Comparison of ENCODE assay signal across 34 cellular contexts in the genomic region with DNA sequence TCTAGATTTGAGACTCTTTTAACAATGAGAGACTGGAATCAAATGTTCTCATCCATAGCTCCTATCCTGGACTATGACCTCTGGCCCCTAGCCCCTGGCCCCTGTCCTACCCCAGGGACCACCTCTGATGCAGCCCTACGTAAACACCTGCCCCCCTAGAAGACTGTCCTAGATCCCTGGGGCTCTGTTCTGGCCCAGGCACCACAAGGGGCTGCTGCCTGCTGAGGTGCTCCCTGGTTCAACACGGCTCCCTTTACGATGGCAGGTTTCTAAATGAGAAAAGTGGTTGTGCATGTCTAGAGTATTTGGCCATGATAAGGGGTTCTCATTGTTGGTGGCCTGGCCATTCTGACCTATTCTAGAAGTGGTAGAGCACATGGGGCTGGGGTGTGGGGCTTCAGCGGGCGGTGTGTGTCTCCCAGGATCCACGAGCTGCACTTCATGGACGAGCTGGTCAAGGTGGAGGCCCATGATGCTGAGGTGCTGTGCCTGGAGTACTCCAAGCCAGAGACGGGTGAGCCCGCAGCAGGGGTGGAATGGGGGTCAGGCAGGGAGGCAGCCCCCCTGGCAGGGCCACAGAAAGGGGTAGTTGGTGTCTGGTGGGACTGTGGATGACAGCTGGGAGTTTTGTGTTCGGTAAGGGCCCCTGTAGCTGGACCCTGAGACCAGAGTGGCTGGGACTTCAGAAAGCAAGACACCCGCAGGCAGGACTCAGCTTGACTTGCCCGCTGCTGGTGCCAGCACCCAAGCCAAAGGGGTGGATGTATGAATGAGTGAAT. TPM values are rescaled to one million over a fixed set of nuclear protein-coding genes. Genes with fewer than 3 reads are reported as not detected.
"Had no signal": no experiment of that assay in that cellular context is flagged by ENCODE, and none has a peak within 500 bp of the region (broad histone marks: within the 10 kb centered on the region; RNA-seq: fewer than 3 reads in every experiment).

No MANE protein-coding gene starts in this region.

- H3K9me3 Mint-ChIP-seq: dendritic cell treated with granulocyte-macrophage colony-stimulating factor and Interleukin-4, amounts not matched to agents 40 ng/mL and 50 ng/mL, for 4 days; effector memory CD8-positive, alpha-beta T cell; endodermal cell; mesothelial cell of epicardium had no signal

- H3K27ac Mint-ChIP-seq: dendritic cell treated with granulocyte-macrophage colony-stimulating factor and Interleukin-4, amounts not matched to agents 40 ng/mL and 50 ng/mL, for 4 days; endodermal cell; mesothelial cell of epicardium had no signal

- H3K4me1 Mint-ChIP-seq: endodermal cell, mesothelial cell of epicardium had no signal

- H3K4me3 Mint-ChIP-seq: dendritic cell treated with granulocyte-macrophage colony-stimulating factor and Interleukin-4, amounts not matched to agents 40 ng/mL and 50 ng/mL, for 4 days; effector memory CD8-positive, alpha-beta T cell; endodermal cell; mesothelial cell of epicardium had no signal

- ATAC-seq: effector memory CD8-positive, alpha-beta T cell; esophagus mucosa; gastrocnemius medialis; left cardiac atrium; left lung; left ventricle myocardium superior; lower lobe of right lung; mucosa of descending colon had no signal

- H3K9me3 ChIP-seq: colonic mucosa, esophagus squamous epithelium, gastrocnemius medialis, heart right ventricle, left lung, lower lobe of right lung, mucosa of descending colon had no signal

- H3K4me3 ChIP-seq: colonic mucosa, esophagus squamous epithelium, gastrocnemius medialis, heart right ventricle, left lung, lower lobe of right lung, mucosa of descending colon had no signal

- FAIRE-seq: endometrium, islet of Langerhans, keratinocyte had no signal

- H3K27me3 ChIP-seq: colonic mucosa, esophagus squamous epithelium, gastrocnemius medialis, heart right ventricle, left lung had no signal

- DNase-seq: colonic mucosa; cortex of kidney; effector CD8-positive, alpha-beta T cell; effector memory CD8-positive, alpha-beta T cell; endodermal cell; erythroblast; esophagus squamous epithelium; foreskin fibroblast; foreskin melanocyte; gastrocnemius medialis; glutamatergic neuron; head of caudate nucleus; heart right ventricle; hippocampal formation; left cardiac atrium; left lung; left ventricle myocardium superior; lower lobe of right lung; mesenchymal stem cell; mucosa of descending colon had no signal

- H3K27ac ChIP-seq: colonic mucosa, epithelial cell of prostate, esophagus squamous epithelium, gastrocnemius medialis, heart right ventricle, left lung, lower lobe of right lung had no signal

- H3K4me1 ChIP-seq: colonic mucosa, heart right ventricle, left lung, lower lobe of right lung had no signal

- H3K27me3 Mint-ChIP-seq: dendritic cell treated with granulocyte-macrophage colony-stimulating factor and Interleukin-4, amounts not matched to agents 40 ng/mL and 50 ng/mL, for 4 days; effector memory CD8-positive, alpha-beta T cell had no signal

- H3K36me3 ChIP-seq: colonic mucosa, esophagus squamous epithelium, gastrocnemius medialis, lower lobe of right lung had no signal

RNA-seq across cellular contexts. Expression of a gene that starts 26.5 kb away (rescaled TPM):
- total RNA-seq: colonic mucosa, dermis microvascular lymphatic vessel endothelial cell, endodermal cell, esophagus mucosa, esophagus squamous epithelium, gastrocnemius medialis, glomerular endothelial cell, heart right ventricle, kidney epithelial cell, left cardiac atrium, left lung, left ventricle myocardium superior, lower leg skin, lower lobe of right lung, lung microvascular endothelial cell, mesenteric fat pad, mesothelial cell of epicardium, mucosa of descending colon, myocyte had no signal
- polyA plus RNA-seq: heart right ventricle, keratinocyte had no signal
